In genomic region chr14:74570696-74571095, GRCh38 we compare ENCODE assay signal across 1 cellular context.
TF ChIP-seq lines count a peak whose summit lies in the region.

No MANE protein-coding gene starts in this region.

TF ChIP-seq in A549, 52 proteins besides CTCF, POLR2A, EP300 and RAD21 (continued from another document):
- no peak for TF ChIP-seq HMGXB4 (CRISPR knock-in tag; IDR thresholded peaks at IDR 0.05; ENCODE audit: borderline replicate concordance)
- no peak for TF ChIP-seq MAFK (IDR thresholded peaks at IDR 0.05; ENCODE audit: partially characterized antibody)
- no peak for TF ChIP-seq USF2 (IDR thresholded peaks at IDR 0.05)
- no peak for TF ChIP-seq CEBPB (IDR thresholded peaks at IDR 0.05)
- TF ChIP-seq HEYL (CRISPR knock-in tag; IDR thresholded peaks at IDR 0.05) = no peak
- no peak for TF ChIP-seq JUNB (IDR thresholded peaks at IDR 0.05)
- no peak for TF ChIP-seq MYC (IDR thresholded peaks at IDR 0.05; ENCODE audit: borderline replicate concordance, low read length)
- TF ChIP-seq FOXS1 (CRISPR knock-in tag; IDR thresholded peaks at IDR 0.05) = no peak
- TF ChIP-seq RCOR1 (IDR thresholded peaks at IDR 0.05; ENCODE audit: low read depth, low read length) = no peak
- TF ChIP-seq NFE2L2 (conservative IDR thresholded peaks at IDR 0.05; ENCODE audit: low read length) = no peak
- TF ChIP-seq HOXA7 (CRISPR knock-in tag; IDR thresholded peaks at IDR 0.05) = no peak
- no peak for TF ChIP-seq SREBF2 (IDR thresholded peaks at IDR 0.05)
- no peak for TF ChIP-seq CHD2 (IDR thresholded peaks at IDR 0.05; ENCODE audit: low read length, partially characterized antibody)
- TF ChIP-seq RARB (CRISPR knock-in tag; IDR thresholded peaks at IDR 0.05) = no peak
- TF ChIP-seq SMC3 (IDR thresholded peaks at IDR 0.05) = no peak
- no peak for TF ChIP-seq KDM1A (IDR thresholded peaks at IDR 0.05; ENCODE audit: low read depth)
